28 cellular contexts compared by ENCODE assay signal in genomic region chrX:109186939-109187338, GRCh38.
"Had no signal": no experiment of that assay in that cellular context is flagged by ENCODE, and none has a peak within 500 bp of the region (broad histone marks: within the 10 kb centered on the region; RNA-seq: fewer than 3 reads in every experiment).

No MANE protein-coding gene starts in this region.

- H3K4me1 ChIP-seq: ascending aorta, breast epithelium, colonic mucosa had no signal

- H3K4me3 ChIP-seq: ascending aorta, breast epithelium, cardiac muscle cell, colonic mucosa, dorsolateral prefrontal cortex had no signal

- H3K27me3 ChIP-seq: ascending aorta, cardiac muscle cell, colonic mucosa had no signal

- H3K27ac ChIP-seq: ascending aorta, breast epithelium, cardiac muscle cell, colonic mucosa, dorsolateral prefrontal cortex had no signal

- DNase-seq: activated CD4-positive, alpha-beta memory T cell treated with anti-CD3 and anti-CD28 coated beads for 36 hours; activated CD4-positive, alpha-beta T cell treated with anti-CD3 and anti-CD28 coated beads for 36 hours; activated CD4-positive, alpha-beta T cell treated with anti-CD3 and anti-CD28 coated beads, Interleukin-2, amount 10 ng/mL, durations not matched to agents 24 days and 14 days; activated CD4-positive, CD25-positive, alpha-beta regulatory T cell; activated CD4-positive, CD25-positive, alpha-beta regulatory T cell treated with anti-CD3 and anti-CD28 coated beads, Interleukin-2, amount 50 U/mL, for 72 hours; activated CD8-positive, alpha-beta memory T cell treated with anti-CD3 and anti-CD28 coated beads, Interleukin-2, amount 10 ng/mL, durations not matched to agents 7 days and 5 days; activated CD8-positive, alpha-beta memory T cell treated with anti-CD3 and anti-CD28 coated beads, Interleukin-2, amount 50 U/mL, for 4 hours; activated CD8-positive, alpha-beta T cell treated with anti-CD3 and anti-CD28 coated beads, Interleukin-2, amount 10 ng/mL, durations not matched to agents 7 days and 5 days; activated effector memory CD4-positive, alpha-beta T cell treated with anti-CD3 and anti-CD28 coated beads, Interleukin-2, amount 50 U/mL, for 16 hours; activated naive CD4-positive, alpha-beta T cell treated with anti-CD3 and anti-CD28 coated beads for 36 hours; activated naive CD8-positive, alpha-beta T cell treated with anti-CD3 and anti-CD28 coated beads, Interleukin-2, amount 10 ng/mL, durations not matched to agents 7 days and 5 days; activated T-cell treated with anti-CD3 and anti-CD28 coated beads, Interleukin-2, amount 50 U/mL, for 1 hour; activated T-cell treated with anti-CD3 and anti-CD28 coated beads, Interleukin-2, amount 50 U/mL, for 48 hours; central memory CD4-positive, alpha-beta T cell; cerebellar nuclear complex; colonic mucosa; dorsolateral prefrontal cortex; effector memory CD4-positive, alpha-beta T cell; endodermal cell; foreskin fibroblast; head of caudate nucleus; hippocampal formation had no signal

- H3K36me3 ChIP-seq: ascending aorta, breast epithelium, cardiac muscle cell, colonic mucosa had no signal

- ATAC-seq: activated CD4-positive, alpha-beta T cell treated with anti-CD3 and anti-CD28 coated beads for 36 hours; activated CD8-positive, alpha-beta memory T cell treated with anti-CD3 and anti-CD28 coated beads, Interleukin-2, amount 10 ng/mL, durations not matched to agents 7 days and 5 days; activated CD8-positive, alpha-beta T cell treated with anti-CD3 and anti-CD28 coated beads, Interleukin-2, amount 10 ng/mL, durations not matched to agents 7 days and 5 days; activated naive CD4-positive, alpha-beta T cell treated with anti-CD3 and anti-CD28 coated beads, Interleukin-2, amount 50 U/mL, for 72 hours; esophagus mucosa had no signal

- FAIRE-seq: frontal cortex had no signal

- H3K9me3 ChIP-seq: ascending aorta, breast epithelium, colonic mucosa had no signal
